In genomic region chr3:10142707-10143560, GRCh38 we compare ENCODE assay signal across 8 cellular contexts. TPM values are rescaled to one million over a fixed set of nuclear protein-coding genes. Genes with fewer than 3 reads are reported as not detected.
A peak's percentile ranks its signal among the peaks of the same experiment; 100 is the strongest.
DNase-seq lines count a peak whose midpoint lies in the region; ATAC-seq and TF ChIP-seq lines count a peak whose summit lies in the region.

No MANE protein-coding gene starts in this region.

- no peaks in the 10 kb centered on the region for H3K9me2 ChIP-seq in GM23338 (ENCODE audit: insufficient read depth)

- H3K9me3 ChIP-seq in prostate gland: no peaks in the 10 kb centered on the region

- H3K4me3 ChIP-seq in GM23338 (peak overlapping the region; percentile 73), WI38 (ENCODE audit: low read depth, low read length) (peak overlapping the region; percentile 68), prostate gland (peak overlapping the region; percentile 61 to 83)

- no peak overlapping the region for H2AFZ ChIP-seq in GM23338

- H3K27me3 ChIP-seq in GM23338 (ENCODE audit: insufficient read depth) (no peaks in the 10 kb centered on the region), prostate gland (replicated peaks; ENCODE audit: insufficient read depth) (no peaks in the 10 kb centered on the region)

- H3K79me2 ChIP-seq in GM23338 (replicated peaks; ENCODE audit: insufficient read depth): peaks cover 59% of the 10 kb centered on the region

- no peak for TF ChIP-seq CTCF in 22Rv1 (IDR thresholded peaks at IDR 0.05)
- TF ChIP-seq CTCF in GM23338 (conservative IDR thresholded peaks at IDR 0.05; ENCODE audit: low read depth in 2 of 2): no peak
- no peak for TF ChIP-seq CTCF in WI38 (IDR thresholded peaks at IDR 0.05; ENCODE audit: low read depth, low read length)
- TF ChIP-seq CTCF in prostate gland (IDR thresholded peaks at IDR 0.05): no peak

- ATAC-seq in GM23338: peak; percentile 5; the same call in 2 of the 3 replicates
- no peak for ATAC-seq in GM18868 (IDR thresholded peaks at IDR 0.05; ENCODE audit: unreplicated experiment)
- ATAC-seq in GM21367 (IDR thresholded peaks at IDR 0.05; ENCODE audit: unreplicated experiment): no peak
- no peak for ATAC-seq in HG02938 (IDR thresholded peaks at IDR 0.05; ENCODE audit: unreplicated experiment)

- DNase-seq in GM23338 (ENCODE audit: low spot score): peak; percentile 54
- DNase-seq in fibroblast of gingiva (ENCODE audit: low read depth): peak; percentile 10
- no peak for DNase-seq in prostate gland (ENCODE audit: low spot score)

- H3K27ac Mint-ChIP-seq in GM23338: no peak overlapping the region

- 76% methylated on average over 29 of the region's 29 CpGs for WGBS in prostate gland

- peak overlapping the region; percentile 92 for H3K27ac ChIP-seq in 22Rv1
- no peak overlapping the region for H3K27ac ChIP-seq in GM23338 (ENCODE audit: low read depth)
- no peak overlapping the region for H3K27ac ChIP-seq in prostate gland

- peaks cover 5% of the 10 kb centered on the region; the same call in 1 of the 2 replicates for H3K36me3 ChIP-seq in GM23338 (ENCODE audit: insufficient read depth)
- H3K36me3 ChIP-seq in prostate gland: no peaks in the 10 kb centered on the region

- H3K4me2 ChIP-seq in GM23338: peak overlapping the region; percentile 84

- peaks cover 26% of the 10 kb centered on the region for H3K36me3 Mint-ChIP-seq in GM23338 (ENCODE audit: low read depth)

- H3K9me3 Mint-ChIP-seq in GM23338: no peaks in the 10 kb centered on the region

- intact Hi-C loops in prostate gland (cut with DNase I): no loop called here

- peaks cover 8% of the 10 kb centered on the region; the same call in 1 of the 2 replicates for H3K4me1 ChIP-seq in GM23338 (ENCODE audit: insufficient read depth)
- H3K4me1 ChIP-seq in prostate gland (replicated peaks): no peaks in the 10 kb centered on the region

- H3K4me3 Mint-ChIP-seq in GM23338: peak overlapping the region; percentile 84

- H3F3A ChIP-seq in GM23338 (replicated peaks; ENCODE audit: low read depth): no peaks in the 10 kb centered on the region

- peaks cover 24% of the 10 kb centered on the region for H4K20me1 ChIP-seq in GM23338 (replicated peaks; ENCODE audit: insufficient read depth)

- TF ChIP-seq POLR2A in prostate gland (IDR thresholded peaks at IDR 0.05): no peak

- peaks cover 11% of the 10 kb centered on the region for H3K4me1 Mint-ChIP-seq in GM23338

- peaks cover 14% of the 10 kb centered on the region for H3K27me3 Mint-ChIP-seq in GM23338 (ENCODE audit: insufficient read depth, low read depth, poor library complexity)

TF ChIP-seq in GM23338, 12 proteins besides CTCF, POLR2A, EP300 and RAD21:
- no peak for TF ChIP-seq EZH2phosphoT487 (IDR thresholded peaks at IDR 0.05; ENCODE audit: unreplicated experiment)

RNA-seq across cellular contexts. Expression of gene VHL, which starts 1.4 kb away (rescaled TPM):
- total RNA-seq in GM23338 (2014; rRNA removed; shearing (Covaris generic)): 46.7 and 62.8 TPM in 2 replicates
- polyA plus RNA-seq in GM23338 (2016; fragmentation: Nextera tagmentation; extraction: Ambion mirVana): 16.7 and 18.7 TPM in 2 replicates
- total RNA-seq in prostate gland: 10 to 100 TPM; 59.5 to 67.7 TPM

RNA-seq across cellular contexts. Expression of gene IRAK2, which starts 21.8 kb away (rescaled TPM):
- total RNA-seq in GM23338 (2014; rRNA removed; shearing (Covaris generic)): 0.85 and 1.4 TPM in 2 replicates
- polyA plus RNA-seq in GM23338 (2016; fragmentation: Nextera tagmentation; extraction: Ambion mirVana): 0.37 and 0.68 TPM in 2 replicates
- 1 to 10 TPM; 5.1 to 7.6 TPM for total RNA-seq in prostate gland

RNA-seq across cellular contexts. Expression of gene BRK1, which starts 27.5 kb away (rescaled TPM):
- total RNA-seq in GM23338 (2014; rRNA removed; shearing (Covaris generic)): 104 and 130 TPM in 2 replicates
- polyA plus RNA-seq in GM23338 (2016; fragmentation: Nextera tagmentation; extraction: Ambion mirVana): 148 and 165 TPM in 2 replicates
- 100 to 1,000 TPM; 118 to 126 TPM for total RNA-seq in prostate gland

RNA-seq across cellular contexts. Expression of gene FANCD2OS, which starts 34.9 kb away (rescaled TPM):
- total RNA-seq in GM23338 (2014; rRNA removed; shearing (Covaris generic)): not detected in 2 replicates
- polyA plus RNA-seq in GM23338 (2016; fragmentation: Nextera tagmentation; extraction: Ambion mirVana): 0.94 TPM in 1 of 2 replicates, not detected in the other
- total RNA-seq in prostate gland: 1 to 10 TPM; 1.1 to 2.3 TPM
